In genomic region chr10:96493871-96494525, GRCh38 we compare ENCODE assay signal across 29 cellular contexts. TPM values are rescaled to one million over a fixed set of nuclear protein-coding genes. Genes with fewer than 3 reads are reported as not detected.
"Had no signal": no experiment of that assay in that cellular context is flagged by ENCODE, and none has a peak within 500 bp of the region (broad histone marks: within the 10 kb centered on the region; RNA-seq: fewer than 3 reads in every experiment).

No MANE protein-coding gene starts in this region.

- H3K27ac ChIP-seq: ascending aorta, coronary artery, dorsolateral prefrontal cortex, esophagus muscularis mucosa, foreskin keratinocyte, gastrocnemius medialis had no signal

- H3K9me3 Mint-ChIP-seq: activated CD4-positive, alpha-beta memory T cell treated with anti-CD3 and anti-CD28 coated beads, Interleukin-2, amount 10 ng/mL, durations not matched to agents 7 days and 5 days; activated CD4-positive, alpha-beta T cell treated with anti-CD3 and anti-CD28 coated beads, Interleukin-2, amount 10 ng/mL, durations not matched to agents 7 days and 5 days; activated naive CD4-positive, alpha-beta T cell treated with anti-CD3 and anti-CD28 coated beads, Interleukin-2, amount 10 ng/mL, durations not matched to agents 7 days and 5 days; activated naive CD4-positive, alpha-beta T cell treated with anti-CD3 and anti-CD28 coated beads, Interleukin-2, amount 50 U/mL, for 72 hours; activated naive CD8-positive, alpha-beta T cell treated with anti-CD3 and anti-CD28 coated beads, Interleukin-2, amount 10 ng/mL, durations not matched to agents 7 days and 5 days; activated T-cell treated with anti-CD3 and anti-CD28 coated beads, Interleukin-2, amount 50 U/mL, for 24 hours; activated T-cell treated with anti-CD3 and anti-CD28 coated beads, Interleukin-2, amount 50 U/mL, for 72 hours; dendritic cell treated with granulocyte-macrophage colony-stimulating factor and Interleukin-4, amounts not matched to agents 40 ng/mL and 50 ng/mL, for 4 days; T-helper 2 cell treated with Interferon-gamma antibody and Interleukin-4, amounts not matched to agents 5 μg/mL and 100 μg/mL, for 36 hours had no signal

- H3K36me3 Mint-ChIP-seq: activated naive CD4-positive, alpha-beta T cell treated with anti-CD3 and anti-CD28 coated beads, Interleukin-2, amount 10 ng/mL, durations not matched to agents 7 days and 5 days; activated naive CD4-positive, alpha-beta T cell treated with anti-CD3 and anti-CD28 coated beads, Interleukin-2, amount 50 U/mL, for 72 hours; activated naive CD8-positive, alpha-beta T cell treated with anti-CD3 and anti-CD28 coated beads, Interleukin-2, amount 10 ng/mL, durations not matched to agents 7 days and 5 days; brain had no signal

- H3K9me3 ChIP-seq: ascending aorta, esophagus muscularis mucosa, gastrocnemius medialis had no signal

- H3K27ac Mint-ChIP-seq: activated CD4-positive, alpha-beta memory T cell treated with anti-CD3 and anti-CD28 coated beads, Interleukin-2, amount 10 ng/mL, durations not matched to agents 7 days and 5 days; activated CD4-positive, alpha-beta T cell treated with anti-CD3 and anti-CD28 coated beads, Interleukin-2, amount 10 ng/mL, durations not matched to agents 7 days and 5 days; activated naive CD4-positive, alpha-beta T cell treated with anti-CD3 and anti-CD28 coated beads, Interleukin-2, amount 10 ng/mL, durations not matched to agents 7 days and 5 days; activated naive CD4-positive, alpha-beta T cell treated with anti-CD3 and anti-CD28 coated beads, Interleukin-2, amount 50 U/mL, for 72 hours; activated naive CD8-positive, alpha-beta T cell treated with anti-CD3 and anti-CD28 coated beads, Interleukin-2, amount 10 ng/mL, durations not matched to agents 7 days and 5 days; activated T-cell treated with anti-CD3 and anti-CD28 coated beads, Interleukin-2, amount 50 U/mL, for 24 hours; activated T-cell treated with anti-CD3 and anti-CD28 coated beads, Interleukin-2, amount 50 U/mL, for 72 hours; dendritic cell treated with granulocyte-macrophage colony-stimulating factor and Interleukin-4, amounts not matched to agents 40 ng/mL and 50 ng/mL, for 4 days; T-helper 17 cell; T-helper 2 cell treated with Interferon-gamma antibody and Interleukin-4, amounts not matched to agents 5 μg/mL and 100 μg/mL, for 36 hours had no signal

- H3K4me3 Mint-ChIP-seq: activated CD4-positive, alpha-beta memory T cell treated with anti-CD3 and anti-CD28 coated beads, Interleukin-2, amount 10 ng/mL, durations not matched to agents 7 days and 5 days; activated CD4-positive, alpha-beta T cell treated with anti-CD3 and anti-CD28 coated beads, Interleukin-2, amount 10 ng/mL, durations not matched to agents 7 days and 5 days; activated naive CD4-positive, alpha-beta T cell treated with anti-CD3 and anti-CD28 coated beads, Interleukin-2, amount 10 ng/mL, durations not matched to agents 7 days and 5 days; activated naive CD8-positive, alpha-beta T cell treated with anti-CD3 and anti-CD28 coated beads, Interleukin-2, amount 10 ng/mL, durations not matched to agents 7 days and 5 days; activated T-cell treated with anti-CD3 and anti-CD28 coated beads, Interleukin-2, amount 50 U/mL, for 24 hours; activated T-cell treated with anti-CD3 and anti-CD28 coated beads, Interleukin-2, amount 50 U/mL, for 72 hours; brain; dendritic cell treated with granulocyte-macrophage colony-stimulating factor and Interleukin-4, amounts not matched to agents 40 ng/mL and 50 ng/mL, for 4 days; T-helper 17 cell; T-helper 2 cell treated with Interferon-gamma antibody and Interleukin-4, amounts not matched to agents 5 μg/mL and 100 μg/mL, for 36 hours had no signal

- H3K4me1 Mint-ChIP-seq: activated CD4-positive, alpha-beta memory T cell treated with anti-CD3 and anti-CD28 coated beads, Interleukin-2, amount 10 ng/mL, durations not matched to agents 7 days and 5 days; activated CD4-positive, alpha-beta T cell treated with anti-CD3 and anti-CD28 coated beads, Interleukin-2, amount 10 ng/mL, durations not matched to agents 7 days and 5 days; activated naive CD4-positive, alpha-beta T cell treated with anti-CD3 and anti-CD28 coated beads, Interleukin-2, amount 10 ng/mL, durations not matched to agents 7 days and 5 days; activated naive CD8-positive, alpha-beta T cell treated with anti-CD3 and anti-CD28 coated beads, Interleukin-2, amount 10 ng/mL, durations not matched to agents 7 days and 5 days; T-helper 17 cell had no signal

- DNase-seq: activated CD4-positive, alpha-beta memory T cell treated with anti-CD3 and anti-CD28 coated beads, Interleukin-2, amount 10 ng/mL, durations not matched to agents 7 days and 5 days; activated CD4-positive, alpha-beta T cell treated with anti-CD3 and anti-CD28 coated beads for 1 hour; activated CD4-positive, alpha-beta T cell treated with anti-CD3 and anti-CD28 coated beads for 4 hours; activated CD4-positive, alpha-beta T cell treated with anti-CD3 and anti-CD28 coated beads, Interleukin-2, amount 10 ng/mL, durations not matched to agents 7 days and 5 days; activated CD4-positive, alpha-beta T cell treated with anti-CD3 and anti-CD28 coated beads, Interleukin-2, amount 50 U/mL, for 4 hours; activated CD8-positive, alpha-beta memory T cell treated with anti-CD3 and anti-CD28 coated beads, Interleukin-2, amount 50 U/mL, for 48 hours; activated gamma-delta T cell; activated naive CD4-positive, alpha-beta T cell; activated naive CD4-positive, alpha-beta T cell treated with anti-CD3 and anti-CD28 coated beads, Interleukin-2, amount 10 ng/mL, durations not matched to agents 7 days and 5 days; activated naive CD8-positive, alpha-beta T cell treated with anti-CD3 and anti-CD28 coated beads, Interleukin-2, amount 10 ng/mL, durations not matched to agents 7 days and 5 days; activated T-cell treated with anti-CD3 and anti-CD28 coated beads for 4 hours; activated T-cell treated with anti-CD3 and anti-CD28 coated beads, Interleukin-2, amount 50 U/mL, for 24 hours; activated T-cell treated with anti-CD3 and anti-CD28 coated beads, Interleukin-2, amount 50 U/mL, for 72 hours; central memory CD4-positive, alpha-beta T cell; dorsolateral prefrontal cortex; effector memory CD4-positive, alpha-beta T cell; erythroblast; foreskin keratinocyte; gastrocnemius medialis; T-helper 1 cell; T-helper 17 cell; T1000 had no signal

- ATAC-seq: activated naive CD4-positive, alpha-beta T cell treated with anti-CD3 and anti-CD28 coated beads, Interleukin-2, amount 50 U/mL, for 72 hours; activated T-cell treated with anti-CD3 and anti-CD28 coated beads, Interleukin-2, amount 50 U/mL, for 72 hours; foreskin keratinocyte; gastrocnemius medialis; T-helper 17 cell had no signal

- H3K27me3 ChIP-seq: ascending aorta, dorsolateral prefrontal cortex, gastrocnemius medialis had no signal

- H3K4me1 ChIP-seq: ascending aorta, esophagus muscularis mucosa, foreskin keratinocyte, gastrocnemius medialis had no signal

RNA-seq across cellular contexts. Expression of gene TLL2, which starts 19.7 kb away (rescaled TPM):
- total RNA-seq: activated CD4-positive, alpha-beta memory T cell treated with anti-CD3 and anti-CD28 coated beads, Interleukin-2, amount 10 ng/mL, durations not matched to agents 7 days and 5 days; activated naive CD8-positive, alpha-beta T cell treated with anti-CD3 and anti-CD28 coated beads, Interleukin-2, amount 10 ng/mL, durations not matched to agents 7 days and 5 days; ascending aorta; T-helper 17 cell had no signal
